41 cellular contexts compared by ENCODE assay signal in the genomic region with DNA sequence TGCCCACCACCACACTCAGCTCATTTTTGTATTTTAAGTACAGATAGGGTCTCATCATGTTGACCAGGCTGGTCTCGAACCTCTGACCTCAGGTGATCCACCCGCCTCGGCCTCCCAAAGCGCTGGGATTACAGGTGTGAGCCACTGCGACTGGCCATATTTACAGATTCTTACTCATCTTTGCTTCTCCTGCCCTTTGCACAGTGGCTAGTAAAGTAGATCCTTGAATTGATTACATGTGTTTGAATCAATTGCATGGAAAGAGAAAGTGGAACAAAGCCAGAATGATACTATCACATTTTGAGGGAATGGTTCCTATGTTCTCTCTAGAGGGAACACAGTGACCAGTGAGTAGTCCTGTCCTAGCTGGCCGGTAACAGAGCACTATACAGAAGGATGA. TPM values are rescaled to one million over a fixed set of nuclear protein-coding genes. Genes with fewer than 3 reads are reported as not detected.
"Had no signal": no experiment of that assay in that cellular context is flagged by ENCODE, and none has a peak within 500 bp of the region (broad histone marks: within the 10 kb centered on the region; RNA-seq: fewer than 3 reads in every experiment).

No MANE protein-coding gene starts in this region.

- H3K27me3 ChIP-seq: adrenal gland, ascending aorta, body of pancreas, brain microvascular endothelial cell, breast epithelium had no signal

- H3K4me1 Mint-ChIP-seq: activated naive CD4-positive, alpha-beta T cell treated with anti-CD3 and anti-CD28 coated beads, Interleukin-2, amount 10 ng/mL, durations not matched to agents 7 days and 5 days; activated naive CD4-positive, alpha-beta T cell treated with anti-CD3 and anti-CD28 coated beads, Interleukin-2, amount 50 U/mL, for 24 hours; activated naive CD8-positive, alpha-beta T cell treated with anti-CD3 and anti-CD28 coated beads for 36 hours; activated naive CD8-positive, alpha-beta T cell treated with anti-CD3 and anti-CD28 coated beads, Interleukin-2, amount 10 ng/mL, durations not matched to agents 7 days and 5 days; activated naive CD8-positive, alpha-beta T cell treated with anti-CD3 and anti-CD28 coated beads, Interleukin-2, amount 50 U/mL, for 24 hours; activated T-helper 17 cell treated with anti-CD3 and anti-CD28 coated beads, Interleukin-2, amount 50 U/mL, for 72 hours; central memory CD8-positive, alpha-beta T cell had no signal

- H3K27ac Mint-ChIP-seq: activated naive CD4-positive, alpha-beta T cell treated with anti-CD3 and anti-CD28 coated beads for 36 hours; activated naive CD4-positive, alpha-beta T cell treated with anti-CD3 and anti-CD28 coated beads, Interleukin-2, amount 10 ng/mL, durations not matched to agents 7 days and 5 days; activated naive CD4-positive, alpha-beta T cell treated with anti-CD3 and anti-CD28 coated beads, Interleukin-2, amount 50 U/mL, for 24 hours; activated naive CD8-positive, alpha-beta T cell; activated naive CD8-positive, alpha-beta T cell treated with anti-CD3 and anti-CD28 coated beads for 36 hours; activated naive CD8-positive, alpha-beta T cell treated with anti-CD3 and anti-CD28 coated beads, Interleukin-2, amount 10 ng/mL, durations not matched to agents 7 days and 5 days; activated naive CD8-positive, alpha-beta T cell treated with anti-CD3 and anti-CD28 coated beads, Interleukin-2, amount 50 U/mL, for 24 hours; activated T-cell treated with anti-CD3 and anti-CD28 coated beads, Interleukin-2, amount 50 U/mL, for 24 hours; activated T-cell treated with anti-CD3 and anti-CD28 coated beads, Interleukin-2, amount 50 U/mL, for 72 hours; activated T-helper 1 cell treated with anti-CD3 and anti-CD28 coated beads, Interleukin-12 subunit alpha, Interleukin-12 subunit beta, Interleukin-2, Interleukin-4 antibody, amounts not matched to agents 30 ng/mL and 10 ng/mL and 1 ng/mL, durations not matched to agents 14 hours and 24 hours and 36 hours; activated T-helper 17 cell treated with anti-CD3 and anti-CD28 coated beads, Interleukin-2, amount 50 U/mL, for 72 hours; activated T-helper 2 cell treated with anti-CD3 and anti-CD28 coated beads, Interferon-gamma antibody, Interleukin-2, Interleukin-4, amounts not matched to agents 10 μg/mL and 5 μg/mL and 100 μg/mL, durations not matched to agents 14 hours and 24 hours and 36 hours; brain had no signal

- FAIRE-seq: astrocyte, bronchial epithelial cell had no signal

- H3K9me3 Mint-ChIP-seq: activated naive CD4-positive, alpha-beta T cell treated with anti-CD3 and anti-CD28 coated beads for 36 hours; activated naive CD4-positive, alpha-beta T cell treated with anti-CD3 and anti-CD28 coated beads, Interleukin-2, amount 10 ng/mL, durations not matched to agents 7 days and 5 days; activated naive CD4-positive, alpha-beta T cell treated with anti-CD3 and anti-CD28 coated beads, Interleukin-2, amount 50 U/mL, for 24 hours; activated naive CD8-positive, alpha-beta T cell treated with anti-CD3 and anti-CD28 coated beads for 36 hours; activated naive CD8-positive, alpha-beta T cell treated with anti-CD3 and anti-CD28 coated beads, Interleukin-2, amount 10 ng/mL, durations not matched to agents 7 days and 5 days; activated naive CD8-positive, alpha-beta T cell treated with anti-CD3 and anti-CD28 coated beads, Interleukin-2, amount 50 U/mL, for 24 hours; activated T-cell treated with anti-CD3 and anti-CD28 coated beads, Interleukin-2, amount 50 U/mL, for 24 hours; activated T-cell treated with anti-CD3 and anti-CD28 coated beads, Interleukin-2, amount 50 U/mL, for 4 hours; activated T-cell treated with anti-CD3 and anti-CD28 coated beads, Interleukin-2, amount 50 U/mL, for 72 hours; activated T-helper 1 cell treated with anti-CD3 and anti-CD28 coated beads, Interleukin-12 subunit alpha, Interleukin-12 subunit beta, Interleukin-2, Interleukin-4 antibody, amounts not matched to agents 30 ng/mL and 10 ng/mL and 1 ng/mL, durations not matched to agents 14 hours and 24 hours and 36 hours; activated T-helper 2 cell treated with anti-CD3 and anti-CD28 coated beads, Interferon-gamma antibody, Interleukin-2, Interleukin-4, amounts not matched to agents 10 μg/mL and 5 μg/mL and 100 μg/mL, durations not matched to agents 14 hours and 24 hours and 36 hours; central memory CD8-positive, alpha-beta T cell had no signal

- H3K9me3 ChIP-seq: adrenal gland, ascending aorta, body of pancreas, breast epithelium had no signal

- H3K4me3 ChIP-seq: adrenal gland, ascending aorta, body of pancreas, breast epithelium, cardiac muscle cell had no signal

- ATAC-seq: activated naive CD4-positive, alpha-beta T cell treated with anti-CD3 and anti-CD28 coated beads, Interleukin-2, amount 50 U/mL, for 72 hours; activated naive CD8-positive, alpha-beta T cell treated with anti-CD3 and anti-CD28 coated beads, Interleukin-2, amount 50 U/mL, for 24 hours; activated T-cell treated with anti-CD3 and anti-CD28 coated beads, Interleukin-2, amount 50 U/mL, for 4 hours; activated T-cell treated with anti-CD3 and anti-CD28 coated beads, Interleukin-2, amount 50 U/mL, for 72 hours; activated T-helper 17 cell treated with anti-CD3 and anti-CD28 coated beads, Interleukin-2, amount 50 U/mL, for 72 hours; body of pancreas had no signal

- DNase-seq: activated effector memory CD4-positive, alpha-beta T cell treated with anti-CD3 and anti-CD28 coated beads, Interleukin-2, amount 50 U/mL, for 16 hours; activated effector memory CD4-positive, alpha-beta T cell treated with Interleukin-2 at 50 U/mL for 16 hours; activated gamma-delta T cell; activated gamma-delta T cell treated with Interleukin-2 at 50 U/mL for 16 hours; activated naive CD4-positive, alpha-beta T cell; activated naive CD4-positive, alpha-beta T cell treated with anti-CD3 and anti-CD28 coated beads for 36 hours; activated naive CD4-positive, alpha-beta T cell treated with anti-CD3 and anti-CD28 coated beads, Interleukin-2, amount 10 ng/mL, durations not matched to agents 7 days and 5 days; activated naive CD4-positive, alpha-beta T cell treated with anti-CD3 and anti-CD28 coated beads, Interleukin-2, amount 50 U/mL, for 16 hours; activated naive CD4-positive, alpha-beta T cell treated with Interleukin-2 at 50 U/mL for 16 hours; activated naive CD8-positive, alpha-beta T cell treated with anti-CD3 and anti-CD28 coated beads for 36 hours; activated naive CD8-positive, alpha-beta T cell treated with anti-CD3 and anti-CD28 coated beads, Interleukin-2, amount 10 ng/mL, durations not matched to agents 7 days and 5 days; activated naive CD8-positive, alpha-beta T cell treated with anti-CD3 and anti-CD28 coated beads, Interleukin-2, amount 50 U/mL, for 24 hours; activated T-cell treated with anti-CD3 and anti-CD28 coated beads for 4 hours; activated T-cell treated with anti-CD3 and anti-CD28 coated beads, Interleukin-2, amount 50 U/mL, for 1 hour; activated T-cell treated with anti-CD3 and anti-CD28 coated beads, Interleukin-2, amount 50 U/mL, for 24 hours; activated T-cell treated with anti-CD3 and anti-CD28 coated beads, Interleukin-2, amount 50 U/mL, for 4 hours; activated T-cell treated with anti-CD3 and anti-CD28 coated beads, Interleukin-2, amount 50 U/mL, for 48 hours; activated T-cell treated with anti-CD3 and anti-CD28 coated beads, Interleukin-2, amount 50 U/mL, for 72 hours; adrenal gland; amniotic stem cell; amygdala; anterior cingulate cortex; aorta; body of pancreas; brain microvascular endothelial cell; caudate nucleus; central memory CD4-positive, alpha-beta T cell; cerebellar nuclear complex had no signal

- H3K27ac ChIP-seq: adrenal gland, ascending aorta, body of pancreas, brain microvascular endothelial cell, breast epithelium, cardiac muscle cell had no signal

- H3K4me3 Mint-ChIP-seq: activated naive CD4-positive, alpha-beta T cell treated with anti-CD3 and anti-CD28 coated beads for 36 hours; activated naive CD4-positive, alpha-beta T cell treated with anti-CD3 and anti-CD28 coated beads, Interleukin-2, amount 10 ng/mL, durations not matched to agents 7 days and 5 days; activated naive CD4-positive, alpha-beta T cell treated with anti-CD3 and anti-CD28 coated beads, Interleukin-2, amount 50 U/mL, for 24 hours; activated naive CD8-positive, alpha-beta T cell; activated naive CD8-positive, alpha-beta T cell treated with anti-CD3 and anti-CD28 coated beads for 36 hours; activated naive CD8-positive, alpha-beta T cell treated with anti-CD3 and anti-CD28 coated beads, Interleukin-2, amount 10 ng/mL, durations not matched to agents 7 days and 5 days; activated naive CD8-positive, alpha-beta T cell treated with anti-CD3 and anti-CD28 coated beads, Interleukin-2, amount 50 U/mL, for 24 hours; activated T-cell treated with anti-CD3 and anti-CD28 coated beads, Interleukin-2, amount 50 U/mL, for 24 hours; activated T-cell treated with anti-CD3 and anti-CD28 coated beads, Interleukin-2, amount 50 U/mL, for 4 hours; activated T-cell treated with anti-CD3 and anti-CD28 coated beads, Interleukin-2, amount 50 U/mL, for 72 hours; activated T-helper 1 cell treated with anti-CD3 and anti-CD28 coated beads, Interleukin-12 subunit alpha, Interleukin-12 subunit beta, Interleukin-2, Interleukin-4 antibody, amounts not matched to agents 30 ng/mL and 10 ng/mL and 1 ng/mL, durations not matched to agents 14 hours and 24 hours and 36 hours; activated T-helper 17 cell treated with anti-CD3 and anti-CD28 coated beads, Interleukin-2, amount 50 U/mL, for 72 hours; brain; central memory CD8-positive, alpha-beta T cell had no signal

- H3K36me3 Mint-ChIP-seq: activated naive CD4-positive, alpha-beta T cell treated with anti-CD3 and anti-CD28 coated beads, Interleukin-2, amount 10 ng/mL, durations not matched to agents 7 days and 5 days; activated naive CD4-positive, alpha-beta T cell treated with anti-CD3 and anti-CD28 coated beads, Interleukin-2, amount 50 U/mL, for 24 hours; activated naive CD4-positive, alpha-beta T cell treated with anti-CD3 and anti-CD28 coated beads, Interleukin-2, amount 50 U/mL, for 72 hours; activated naive CD8-positive, alpha-beta T cell; activated naive CD8-positive, alpha-beta T cell treated with anti-CD3 and anti-CD28 coated beads for 36 hours; activated naive CD8-positive, alpha-beta T cell treated with anti-CD3 and anti-CD28 coated beads, Interleukin-2, amount 10 ng/mL, durations not matched to agents 7 days and 5 days; brain had no signal

- H3K4me1 ChIP-seq: adrenal gland, ascending aorta, body of pancreas, breast epithelium had no signal

- H3K36me3 ChIP-seq: adrenal gland, ascending aorta, brain microvascular endothelial cell, breast epithelium, cardiac muscle cell had no signal

RNA-seq across cellular contexts. Expression of gene KLF4, which starts 15.4 kb away (rescaled TPM):
- polyA plus RNA-seq: cardiac muscle cell had no signal
